ENCODE assay signal across 13 cellular contexts in the genomic region with DNA sequence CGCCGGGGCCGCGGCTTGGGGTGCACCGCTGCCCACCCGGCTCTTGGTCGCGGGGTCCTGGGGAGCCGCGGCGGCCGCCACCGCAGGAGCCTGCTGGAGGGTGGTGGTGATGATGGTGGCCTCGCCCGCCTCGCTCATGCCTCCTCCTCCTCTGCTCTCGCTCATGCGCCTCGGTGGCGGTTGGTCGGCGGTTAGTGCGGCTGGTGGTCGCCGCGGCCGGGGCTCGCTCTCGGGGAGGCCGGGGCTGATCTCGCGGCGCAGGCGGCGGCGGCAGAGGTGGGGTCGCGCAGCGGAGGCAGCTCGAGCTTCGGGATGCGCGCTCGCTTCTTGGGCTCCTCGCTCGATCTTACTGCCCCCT. TPM values are rescaled to one million over a fixed set of nuclear protein-coding genes. Genes with fewer than 3 reads are reported as not detected.
DNase-seq lines count a peak whose midpoint lies in the region; ATAC-seq and TF ChIP-seq lines count a peak whose summit lies in the region.
"Had no signal": no experiment of that assay in that cellular context is flagged by ENCODE, and none has a peak within 500 bp of the region (broad histone marks: within the 10 kb centered on the region; RNA-seq: fewer than 3 reads in every experiment).

No MANE protein-coding gene starts in this region.

- TF ChIP-seq CTCF in dorsolateral prefrontal cortex (IDR thresholded peaks at IDR 0.05 in 54 of 56, conservative IDR thresholded peaks at IDR 0.05 in 2 of 56; ENCODE audit: low read depth in 1 of 56, partially characterized antibody in 56 of 56) (no peak), testis (IDR thresholded peaks at IDR 0.05) (no peak)

- intact Hi-C loops in dorsolateral prefrontal cortex (cut with DNase I) (no loop called here), testis (cut with DNase I; ENCODE audit: low total_unique reads) (no loop called here)

- peaks cover 15% of the 10 kb centered on the region for H3K9me3 Mint-ChIP-seq in activated T-cell treated with anti-CD3 and anti-CD28 coated beads, Interleukin-2, amount 50 U/mL, for 4 hours

- peaks cover 66% of the 10 kb centered on the region for H3K27me3 Mint-ChIP-seq in activated T-cell treated with anti-CD3 and anti-CD28 coated beads, Interleukin-2, amount 50 U/mL, for 4 hours (ENCODE audit: low read depth)

- H2BK15ac ChIP-seq in mesendoderm (replicated peaks; ENCODE audit: low read depth), result no peak overlapping the region

- H3K56ac ChIP-seq in mesendoderm (ENCODE audit: low read length), result peak overlapping the region; percentile 34

- H2AK5ac ChIP-seq in mesendoderm (ENCODE audit: low read length), result no peak overlapping the region

- peak; percentile 48 to 51 for ATAC-seq in activated T-cell treated with anti-CD3 and anti-CD28 coated beads, Interleukin-2, amount 50 U/mL, for 4 hours
- ATAC-seq in GM18498 (IDR thresholded peaks at IDR 0.05; ENCODE audit: unreplicated experiment), result no peak
- no peak for ATAC-seq in GM19351 (IDR thresholded peaks at IDR 0.05; ENCODE audit: unreplicated experiment)

- H3K4me3 ChIP-seq in dorsolateral prefrontal cortex (peak overlapping the region in 31 of 59 donors; percentile 1 to 55 (median 34)), mesendoderm (ENCODE audit: low read length) (no peak overlapping the region), testis (peak overlapping the region; percentile 40 to 51)

- H3K36me3 ChIP-seq in mesendoderm (ENCODE audit: control insufficient read depth, insufficient read depth, low read length) (no peaks in the 10 kb centered on the region), testis (ENCODE audit: low read depth, missing control alignments) (no peaks in the 10 kb centered on the region)

- H3K79me1 ChIP-seq in mesendoderm (ENCODE audit: low read length), result no peaks in the 10 kb centered on the region

- H3K18ac ChIP-seq in mesendoderm (ENCODE audit: low read length), result no peak overlapping the region

- no peak overlapping the region for H3K23ac ChIP-seq in mesendoderm (ENCODE audit: low read length)

- no peak overlapping the region for H4K5ac ChIP-seq in mesendoderm (ENCODE audit: low read length)

- no peak overlapping the region for H2BK120ac ChIP-seq in mesendoderm (ENCODE audit: low read depth, low read length)

- H2BK5ac ChIP-seq in mesendoderm (ENCODE audit: low read length), result no peak overlapping the region

- no peak overlapping the region for H3K4ac ChIP-seq in mesendoderm (ENCODE audit: low read depth, low read length)

- no peaks in the 10 kb centered on the region for H3K79me2 ChIP-seq in mesendoderm (ENCODE audit: control insufficient read depth, insufficient read depth, low read length)

- H3K27me3 ChIP-seq in dorsolateral prefrontal cortex (peaks cover 0 to 63% (median 41%) of the 10 kb centered on the region in 45 donors), mesendoderm (ENCODE audit: insufficient read depth, low read length, poor library complexity) (peaks cover 4% of the 10 kb centered on the region), testis (no peaks in the 10 kb centered on the region)

- H3K36me3 Mint-ChIP-seq in activated T-cell treated with anti-CD3 and anti-CD28 coated beads, Interleukin-2, amount 50 U/mL, for 4 hours (ENCODE audit: insufficient read depth), result no peaks in the 10 kb centered on the region

- H3K9me3 ChIP-seq in testis, result no peaks in the 10 kb centered on the region

- H4K8ac ChIP-seq in mesendoderm (ENCODE audit: low read depth, low read length), result no peak overlapping the region

- no peak overlapping the region for H3K4me2 ChIP-seq in mesendoderm (ENCODE audit: low read length)

- H3K4me3 Mint-ChIP-seq in activated T-cell treated with anti-CD3 and anti-CD28 coated beads, Interleukin-2, amount 50 U/mL, for 4 hours, result no peak overlapping the region

- peaks cover 3% of the 10 kb centered on the region for H3K4me1 Mint-ChIP-seq in activated T-cell treated with anti-CD3 and anti-CD28 coated beads, Interleukin-2, amount 50 U/mL, for 4 hours (ENCODE audit: low read depth)
- H3K4me1 Mint-ChIP-seq: neural crest cell had no signal

- H3K27ac ChIP-seq in dorsolateral prefrontal cortex (no peak overlapping the region), mesendoderm (ENCODE audit: low read depth, low read length) (no peak overlapping the region), testis (no peak overlapping the region)

- no peak for DNase-seq in activated T-cell treated with anti-CD3 and anti-CD28 coated beads, Interleukin-2, amount 50 U/mL, for 4 hours
- DNase-seq in activated T-cell treated with anti-CD3 and anti-CD28 coated beads for 4 hours, result no peak
- no peak for DNase-seq in dorsolateral prefrontal cortex
- no peak for DNase-seq in mesendoderm
- DNase-seq in testis, result peak; percentile 21
- no peak for DNase-seq in NCI-H1105 (lab: John Stamatoyannopoulos, UW)
- DNase-seq: activated CD8-positive, alpha-beta memory T cell treated with anti-CD3 and anti-CD28 coated beads, Interleukin-2, amount 50 U/mL, for 4 hours; NCI-H2171; stimulated activated naive CD4-positive, alpha-beta T cell treated with Interleukin-2 at 50 U/mL for 16 hours had no signal

- no peaks in the 10 kb centered on the region for H3K4me1 ChIP-seq in mesendoderm (ENCODE audit: control insufficient read depth, low read depth, low read length)
- H3K4me1 ChIP-seq in testis, result no peaks in the 10 kb centered on the region

- no peak overlapping the region for H3K9ac ChIP-seq in mesendoderm (ENCODE audit: low read length)

- no CpG with 5 or more reads among the region's 46 CpGs for WGBS in mesendoderm (ENCODE audit: extremely low coverage, insufficient coverage, low lambda C conversion rate)
- 1 to 8% methylated on average over 13 to 37 of the region's 46 CpGs for WGBS in testis, 2 donors

- TF ChIP-seq POLR2A in testis (IDR thresholded peaks at IDR 0.05), result no peak

RNA-seq across cellular contexts. Expression of a gene that starts 41.6 kb away (rescaled TPM):
- not detected for total RNA-seq in activated T-cell treated with anti-CD3 and anti-CD28 coated beads, Interleukin-2, amount 50 U/mL, for 4 hours
- total RNA-seq in dorsolateral prefrontal cortex (1 to 10 TPM in 6 of 120 experiments, under 1 TPM in 1, not detected in 113; 1.00 to 4.3 (median 1.5) TPM), testis (1 to 10 TPM in 1 of 2 donors, not detected in 1; 1.9 TPM)
- polyA plus RNA-seq in mesendoderm (2013, experiment 1 of 2), result 1.5 TPM
- polyA plus RNA-seq in mesendoderm (2013, experiment 2 of 2), result 1.3 TPM
- polyA plus RNA-seq in testis (ENCODE audit: insufficient read depth, low read depth, low replicate concordance), result 5.6 TPM
- total RNA-seq: A673, neural crest cell had no signal

Comparison
In these comparisons a context has a peak if more than half of its experiments do, and no peak if none do; other contexts are left out.
1. ATAC-seq: peak in activated T-cell treated with anti-CD3 and anti-CD28 coated beads, Interleukin-2, amount 50 U/mL, for 4 hours (2 of 2); none in GM18498 (single experiment) and GM19351 (single experiment).